ENCODE assay signal across 17 cellular contexts in genomic region chr13:97384366-97384765, GRCh38. TPM values are rescaled to one million over a fixed set of nuclear protein-coding genes. Genes with fewer than 3 reads are reported as not detected.
DNase-seq lines count a peak whose midpoint lies in the region; ATAC-seq and TF ChIP-seq lines count a peak whose summit lies in the region.
"Had no signal": no experiment of that assay in that cellular context is flagged by ENCODE, and none has a peak within 500 bp of the region (broad histone marks: within the 10 kb centered on the region; RNA-seq: fewer than 3 reads in every experiment).

No MANE protein-coding gene starts in this region.

- no peaks in the 10 kb centered on the region for H3K9me3 ChIP-seq in thyroid gland

- TF ChIP-seq POLR2A in NB4 (IDR thresholded peaks at IDR 0.05; ENCODE audit: extremely low read depth, insufficient read length) (no peak), thyroid gland (IDR thresholded peaks at IDR 0.05) (no peak)

- ATAC-seq in Right ventricle myocardium superior (ENCODE audit: poor library complexity) (peak; percentile 22), Right ventricle myocardium inferior (no peak), GM19328 (IDR thresholded peaks at IDR 0.05; ENCODE audit: unreplicated experiment) (no peak)

- H3K27me3 ChIP-seq in thyroid gland = no peaks in the 10 kb centered on the region

- no peaks in the 10 kb centered on the region for H3K36me3 ChIP-seq in thyroid gland

- H3K27ac ChIP-seq in caudate nucleus (ENCODE audit: low read depth, low read length) (peak overlapping the region; percentile 42), thyroid gland (peak overlapping the region; percentile 50 to 76 (median 67))
- H3K27ac ChIP-seq: SK-N-MC had no signal

- 73 to 79% methylated on average over 2 of the region's 2 CpGs for WGBS in thyroid gland, 2 donors

- intact Hi-C loops in Right ventricle myocardium superior (cut with DNase I) = no loop called here
- intact Hi-C loops in Right ventricle myocardium inferior (cut with DNase I) = no loop called here
- intact Hi-C loops in thyroid gland (cut with DNase I) = no loop called here

- TF ChIP-seq CTCF in NB4 (IDR thresholded peaks at IDR 0.05; ENCODE audit: low read depth, low read length) = no peak
- TF ChIP-seq CTCF in thyroid gland (IDR thresholded peaks at IDR 0.05) = no peak

- DNase-seq in Right ventricle myocardium superior (no peak), Right ventricle myocardium inferior (ENCODE audit: missing footprints) (no peak), NB4 (ENCODE audit: low read depth) (peak; percentile 68), caudate nucleus (lab: John Stamatoyannopoulos, UW) (no peak), thyroid gland (no peak), HuH-7 (ENCODE audit: low spot score) (no peak)
- DNase-seq in activated CD4-positive, alpha-beta T cell treated with anti-CD3 and anti-CD28 coated beads, Interleukin-2, amount 50 U/mL, for 1 hour = no peak
- DNase-seq: 8988T, C1 segment of cervical spinal cord, DMS53, HCEC 1CT, NCI-H1105 treated with DMSO at 0.1 percent for 48 hours, NCI-H187 treated with DMSO at 0.1 percent for 48 hours, NCI-H446, NCI-H748 treated with DMSO at 0.1 percent for 48 hours had no signal

- H3K4me1 ChIP-seq in thyroid gland = peaks cover 25 to 27% of the 10 kb centered on the region in 2 donors

- H3K4me3 ChIP-seq in NB4 (ENCODE audit: low read depth, low read length) (no peak overlapping the region), thyroid gland (replicated peaks in 1 of 3) (no peak overlapping the region)
- H3K4me3 ChIP-seq: SK-N-MC had no signal

RNA-seq across cellular contexts. Expression of gene RAP2A, which starts 49.6 kb away (rescaled TPM):
- total RNA-seq in Right ventricle myocardium superior = 12.1 TPM
- total RNA-seq in Right ventricle myocardium inferior = 20.1 TPM
- total RNA-seq in thyroid gland = 10 to 100 TPM; 15.8 to 26.9 (median 18.2) TPM
